In genomic region chr6:26447257-26447656, GRCh38 we compare ENCODE assay signal across 23 cellular contexts. TPM values are rescaled to one million over a fixed set of nuclear protein-coding genes. Genes with fewer than 3 reads are reported as not detected.
"Had no signal": no experiment of that assay in that cellular context is flagged by ENCODE, and none has a peak within 500 bp of the region (broad histone marks: within the 10 kb centered on the region; RNA-seq: fewer than 3 reads in every experiment).

No MANE protein-coding gene starts in this region.

- H3K27ac ChIP-seq: HL-60 had no signal

- DNase-seq: KBM-7, MV-4-11, NCI-H1048, NCI-H1105, NCI-H1417, NCI-H1436 treated with DMSO at 0.1 percent for 48 hours, NCI-H1694 treated with DMSO at 0.1 percent for 48 hours, NCI-H1930, NCI-H2081, NCI-H2107, NCI-H2227 treated with DMSO at 0.1 percent for 48 hours, NCI-H446, NCI-H510A, NCI-H524 treated with DMSO at 0.1 percent for 48 hours, NCI-H69, NCI-H774, Right ventricle myocardium superior, RPMI8226 had no signal

- ATAC-seq: SK-N-SH treated with all-trans-retinoic acid at 6 μM for 48 hours had no signal

RNA-seq across cellular contexts. Expression of gene BTN1A1, which starts 52.8 kb away (rescaled TPM):
- total RNA-seq: LHCN-M2, MCF 10A, Right ventricle myocardium superior, SK-MEL-5 had no signal
